In genomic region chr16:13919330-13919682, GRCh38 we compare ENCODE assay signal across 8 cellular contexts. TPM values are rescaled to one million over a fixed set of nuclear protein-coding genes. Genes with fewer than 3 reads are reported as not detected.
DNase-seq lines count a peak whose midpoint lies in the region; ATAC-seq and TF ChIP-seq lines count a peak whose summit lies in the region.

No MANE protein-coding gene starts in this region.

- H3K9me3 Mint-ChIP-seq in activated CD4-positive, alpha-beta T cell treated with anti-CD3 and anti-CD28 coated beads, Interleukin-2, amount 10 ng/mL, durations not matched to agents 7 days and 5 days: no peaks in the 10 kb centered on the region

- H3K9me3 ChIP-seq in osteoblast (ENCODE audit: low read depth, low read length): no peaks in the 10 kb centered on the region

- peak overlapping the region; percentile 43 for H2AFZ ChIP-seq in osteoblast (ENCODE audit: low read length)

- POLR2A ChIA-PET in activated CD4-positive, alpha-beta T cell treated with anti-CD3 and anti-CD28 coated beads, Interleukin-2, amount 10 ng/mL, durations not matched to agents 7 days and 5 days (lab: Charles Lee): interaction anchor here (0.9 kb wide), 1 partner anchor 366 kb away, joined by 3 read pairs; no protein-coding TSS in a partner anchor

- peaks cover 4% of the 10 kb centered on the region for H3K36me3 Mint-ChIP-seq in activated CD4-positive, alpha-beta T cell treated with anti-CD3 and anti-CD28 coated beads, Interleukin-2, amount 10 ng/mL, durations not matched to agents 7 days and 5 days (ENCODE audit: low read depth)

- H3K4me1 ChIP-seq in osteoblast (ENCODE audit: insufficient read depth, low read length): peaks cover 11% of the 10 kb centered on the region

- H3K79me2 ChIP-seq in osteoblast (ENCODE audit: insufficient read depth, low read length): peaks cover 17% of the 10 kb centered on the region

- H3K27ac Mint-ChIP-seq in activated CD4-positive, alpha-beta T cell treated with anti-CD3 and anti-CD28 coated beads, Interleukin-2, amount 10 ng/mL, durations not matched to agents 7 days and 5 days: peak overlapping the region; percentile 96

- peaks cover 4% of the 10 kb centered on the region for H3K27me3 Mint-ChIP-seq in activated CD4-positive, alpha-beta T cell treated with anti-CD3 and anti-CD28 coated beads, Interleukin-2, amount 10 ng/mL, durations not matched to agents 7 days and 5 days

- peaks cover 7% of the 10 kb centered on the region for H3K27me3 ChIP-seq in osteoblast (ENCODE audit: insufficient read depth, low read length)

- peak overlapping the region; percentile 23 for H3K4me3 ChIP-seq in fibroblast of villous mesenchyme (ENCODE audit: low read depth, low read length)
- H3K4me3 ChIP-seq in osteoblast (ENCODE audit: insufficient read depth, low read length): peak overlapping the region; percentile 89

- peaks cover 15% of the 10 kb centered on the region for H3K36me3 ChIP-seq in osteoblast (ENCODE audit: insufficient read depth, low read length)

- H4K20me1 ChIP-seq in osteoblast (ENCODE audit: insufficient read depth, low read length): no peaks in the 10 kb centered on the region

- DNase-seq in NCI-H1436 (lab: John Stamatoyannopoulos, UW) (peak; percentile 20), NCI-H1436 treated with DMSO at 0.1 percent for 48 hours (lab: John Stamatoyannopoulos, UW) (no peak), NCI-H1930 (lab: John Stamatoyannopoulos, UW) (peak; percentile 43 to 70), fibroblast of villous mesenchyme (ENCODE audit: low read depth) (no peak), osteoblast (ENCODE audit: insufficient read length, low spot score, missing footprints) (peak; percentile 44)
- DNase-seq in activated CD4-positive, alpha-beta T cell treated with anti-CD3 and anti-CD28 coated beads, Interleukin-2, amount 10 ng/mL, durations not matched to agents 7 days and 5 days: peak; percentile 23
- no peak for DNase-seq in stimulated activated CD4-positive, alpha-beta T cell treated with anti-CD3 and anti-CD28 coated beads, Interleukin-2, amount 100 ng/mL, for 48 hours

- no peak for ATAC-seq in HG02759 (IDR thresholded peaks at IDR 0.05; ENCODE audit: unreplicated experiment)

- H3K4me3 Mint-ChIP-seq in activated CD4-positive, alpha-beta T cell treated with anti-CD3 and anti-CD28 coated beads, Interleukin-2, amount 10 ng/mL, durations not matched to agents 7 days and 5 days: peak overlapping the region; percentile 94

- no peak overlapping the region for H3K27ac ChIP-seq in osteoblast (ENCODE audit: low read depth, low read length)

- peak overlapping the region; percentile 40 for H3K4me2 ChIP-seq in osteoblast (ENCODE audit: insufficient read depth, low read length)

- CTCF ChIA-PET in activated CD4-positive, alpha-beta T cell treated with anti-CD3 and anti-CD28 coated beads, Interleukin-2, amount 10 ng/mL, durations not matched to agents 7 days and 5 days (lab: Charles Lee): interaction anchor here (0.6 to 1.7 kb wide), 22 partner anchors 9 to 1824 kb away, joined by 3 to 11 read pairs (median 5); no protein-coding TSS in a partner anchor

- H3K4me1 Mint-ChIP-seq in activated CD4-positive, alpha-beta T cell treated with anti-CD3 and anti-CD28 coated beads, Interleukin-2, amount 10 ng/mL, durations not matched to agents 7 days and 5 days: peaks cover 26% of the 10 kb centered on the region

- TF ChIP-seq CTCF in fibroblast of villous mesenchyme (IDR thresholded peaks at IDR 0.05; ENCODE audit: insufficient read depth, low read depth, low read length) (no peak), osteoblast (IDR thresholded peaks at IDR 0.05; ENCODE audit: extremely low read depth, low read depth, low read length) (no peak)

RNA-seq across cellular contexts. Expression of gene ERCC4, which starts 0.6 kb away (rescaled TPM):
- total RNA-seq in activated CD4-positive, alpha-beta T cell treated with anti-CD3 and anti-CD28 coated beads, Interleukin-2, amount 10 ng/mL, durations not matched to agents 7 days and 5 days: 10 to 100 TPM in 1 of 2 experiments, 1 to 10 TPM in 1; 9.4 to 12.3 TPM
- total RNA-seq in fibroblast of villous mesenchyme (10.3 and 13.4 TPM in 2 replicates), osteoblast (9.0 and 10.9 TPM in 2 replicates)

Comparison
In these comparisons a context has a peak if more than half of its experiments do, and no peak if none do; other contexts are left out.
1. DNase-seq: peak in NCI-H1436 (single experiment), NCI-H1930 (2 of 2), activated CD4-positive, alpha-beta T cell treated with anti-CD3 and anti-CD28 coated beads, Interleukin-2, amount 10 ng/mL, durations not matched to agents 7 days and 5 days (single experiment) and osteoblast (single experiment); none in NCI-H1436 treated with DMSO at 0.1 percent for 48 hours (single experiment), fibroblast of villous mesenchyme (single experiment) and stimulated activated CD4-positive, alpha-beta T cell treated with anti-CD3 and anti-CD28 coated beads, Interleukin-2, amount 100 ng/mL, for 48 hours (0 of 2).